In genomic region chr4:121717680-121718237, GRCh38 we compare ENCODE assay signal across 28 cellular contexts. TPM values are rescaled to one million over a fixed set of nuclear protein-coding genes. Genes with fewer than 3 reads are reported as not detected.
A peak's percentile ranks its signal among the peaks of the same experiment; 100 is the strongest.
DNase-seq lines count a peak whose midpoint lies in the region; ATAC-seq and TF ChIP-seq lines count a peak whose summit lies in the region.
"Had no signal": no experiment of that assay in that cellular context is flagged by ENCODE, and none has a peak within 500 bp of the region (broad histone marks: within the 10 kb centered on the region; RNA-seq: fewer than 3 reads in every experiment).

No MANE protein-coding gene starts in this region.

- peak; percentile 34 to 87 (median 69) for ATAC-seq in heart right ventricle
- ATAC-seq: activated naive CD4-positive, alpha-beta T cell treated with anti-CD3 and anti-CD28 coated beads, Interleukin-2, amount 50 U/mL, for 72 hours; CD8-positive, alpha-beta T cell; K562; naive thymus-derived CD4-positive, alpha-beta T cell had no signal

- 56 to 57% methylated on average over 4 of the region's 4 CpGs for WGBS in heart right ventricle, 2 donors
- no CpG with 5 or more reads among the region's 4 CpGs for WGBS in trophoblast cell (ENCODE audit: extremely low coverage, insufficient coverage, insufficient read length)

- no peaks in the 10 kb centered on the region for H3K4me1 Mint-ChIP-seq in activated naive CD4-positive, alpha-beta T cell treated with anti-CD3 and anti-CD28 coated beads for 36 hours (ENCODE audit: low read depth)
- H3K4me1 Mint-ChIP-seq: activated B cell treated with CpG ODN at 0.5 μM for 24 hours; brain; immature natural killer cell; memory B cell; naive thymus-derived CD4-positive, alpha-beta T cell had no signal

- DNase-seq in AG10803 (ENCODE audit: low read depth): peak; percentile 84
- DNase-seq in cardiac fibroblast (ENCODE audit: low read depth in 2 of 2): peak; percentile 72 to 79
- no peak for DNase-seq in heart right ventricle
- peak; percentile 38 to 91 for DNase-seq in trophoblast cell
- no peak for DNase-seq in activated T-cell treated with anti-CD3 and anti-CD28 coated beads for 4 hours
- DNase-seq in activated effector memory CD4-positive, alpha-beta T cell treated with Interleukin-2 at 50 U/mL for 16 hours: no peak
- no peak for DNase-seq in activated naive CD4-positive, alpha-beta T cell treated with anti-CD3 and anti-CD28 coated beads for 36 hours
- no peak for DNase-seq in NCI-H82 treated with DMSO at 0.1 percent for 48 hours (lab: John Stamatoyannopoulos, UW; ENCODE audit: unreplicated experiment)
- DNase-seq: ACHN; activated B cell treated with CpG ODN at 0.5 μM for 24 hours; activated CD4-positive, alpha-beta memory T cell treated with anti-CD3 and anti-CD28 coated beads for 36 hours; activated T-cell treated with anti-CD3 and anti-CD28 coated beads, Interleukin-2, amount 50 U/mL, for 1 hour; CD8-positive, alpha-beta T cell; cortex of kidney; DND-41; immature natural killer cell; naive thymus-derived CD4-positive, alpha-beta T cell; NCI-H1694; NCI-H2227 treated with DMSO at 0.1 percent for 48 hours; NCI-H82; stimulated activated CD4-positive, alpha-beta T cell treated with anti-CD3 and anti-CD28 coated beads, Interleukin-12 subunit alpha, Interleukin-12 subunit beta, amount 100 ng/mL, for 4 hours; stimulated activated CD8-positive, alpha-beta memory T cell treated with anti-CD3 and anti-CD28 coated beads, Interleukin-4, amount 100 ng/mL, for 48 hours; T-helper 2 cell had no signal

- H3K27me3 Mint-ChIP-seq in activated naive CD4-positive, alpha-beta T cell treated with anti-CD3 and anti-CD28 coated beads for 36 hours (ENCODE audit: low read depth): peaks cover 20% of the 10 kb centered on the region

- H3K27me3 ChIP-seq in heart right ventricle: no peaks in the 10 kb centered on the region
- H3K27me3 ChIP-seq in trophoblast cell (ENCODE audit: insufficient read depth, low read length): no peaks in the 10 kb centered on the region
- H3K27me3 ChIP-seq: SJSA1 had no signal

- H3K4me3 ChIP-seq in AG10803 (ENCODE audit: low read length) (no peak overlapping the region), cardiac fibroblast (replicated peaks in 1 of 2; ENCODE audit: low read depth in 2 of 2, low read length in 2 of 2) (no peak overlapping the region), heart right ventricle (no peak overlapping the region), trophoblast cell (ENCODE audit: low read depth, low read length) (no peak overlapping the region)
- H3K4me3 ChIP-seq: K562, SJSA1 had no signal

- H3K79me2 ChIP-seq in trophoblast cell (ENCODE audit: control insufficient read depth, insufficient read depth, low read length, poor library complexity): no peaks in the 10 kb centered on the region

- H3K4me3 Mint-ChIP-seq in activated naive CD4-positive, alpha-beta T cell treated with anti-CD3 and anti-CD28 coated beads for 36 hours: no peak overlapping the region
- H3K4me3 Mint-ChIP-seq: activated B cell treated with CpG ODN at 0.5 μM for 24 hours; activated CD4-positive, alpha-beta memory T cell treated with anti-CD3 and anti-CD28 coated beads for 36 hours; brain; CD8-positive, alpha-beta T cell; immature natural killer cell; memory B cell; naive thymus-derived CD4-positive, alpha-beta T cell had no signal

- no peak overlapping the region for H2BK120ac ChIP-seq in trophoblast cell (ENCODE audit: insufficient read depth, low read length, poor library complexity)

- H2BK5ac ChIP-seq in trophoblast cell (ENCODE audit: low read depth, low read length, poor library complexity): no peak overlapping the region

- intact Hi-C loops in heart right ventricle (cut with DNase I): no loop called here
- intact Hi-C loops in activated naive CD4-positive, alpha-beta T cell treated with anti-CD3 and anti-CD28 coated beads for 36 hours (cut with micrococcal nuclease): no loop called here

- H3K36me3 Mint-ChIP-seq in activated naive CD4-positive, alpha-beta T cell treated with anti-CD3 and anti-CD28 coated beads for 36 hours (ENCODE audit: low read depth): no peaks in the 10 kb centered on the region
- H3K36me3 Mint-ChIP-seq: activated CD4-positive, alpha-beta memory T cell treated with anti-CD3 and anti-CD28 coated beads for 36 hours; activated naive CD4-positive, alpha-beta T cell treated with anti-CD3 and anti-CD28 coated beads, Interleukin-2, amount 50 U/mL, for 72 hours; brain; CD8-positive, alpha-beta T cell; immature natural killer cell; memory B cell; naive thymus-derived CD4-positive, alpha-beta T cell had no signal

- H4K8ac ChIP-seq in trophoblast cell (ENCODE audit: low read depth, low read length): peak overlapping the region; percentile 19

- no peak overlapping the region for H2AK5ac ChIP-seq in trophoblast cell (ENCODE audit: low read length)

- no peak overlapping the region for H4K12ac ChIP-seq in trophoblast cell (ENCODE audit: low read depth, low read length)

- no peak overlapping the region for H2BK12ac ChIP-seq in trophoblast cell (ENCODE audit: low read length)

- H3K4me1 ChIP-seq in heart right ventricle (peaks cover 0 to 4% (median 0%) of the 10 kb centered on the region in 9 donors), trophoblast cell (ENCODE audit: control insufficient read depth in 1 of 2, insufficient read depth in 2 of 2, low read length in 2 of 2) (peaks cover 2 to 3% of the 10 kb centered on the region in 2 experiments)

- no peak overlapping the region for H2AFZ ChIP-seq in trophoblast cell (ENCODE audit: insufficient read depth, low read length, poor library complexity)

- H3K79me1 ChIP-seq in trophoblast cell (ENCODE audit: low read length): no peaks in the 10 kb centered on the region

- H3K9me3 ChIP-seq in heart right ventricle (no peaks in the 10 kb centered on the region), trophoblast cell (ENCODE audit: insufficient read depth, low read depth, low read length) (no peaks in the 10 kb centered on the region)
- H3K9me3 ChIP-seq: SJSA1 had no signal

- H3K9ac ChIP-seq in trophoblast cell (ENCODE audit: low read length): no peak overlapping the region

- CTCF ChIA-PET in activated naive CD4-positive, alpha-beta T cell treated with anti-CD3 and anti-CD28 coated beads for 36 hours (lab: Charles Lee): no interaction called here

- no peak overlapping the region for H3K27ac Mint-ChIP-seq in activated naive CD4-positive, alpha-beta T cell treated with anti-CD3 and anti-CD28 coated beads for 36 hours
- H3K27ac Mint-ChIP-seq: activated B cell treated with CpG ODN at 0.5 μM for 24 hours; activated CD4-positive, alpha-beta memory T cell treated with anti-CD3 and anti-CD28 coated beads for 36 hours; activated naive CD4-positive, alpha-beta T cell treated with anti-CD3 and anti-CD28 coated beads, Interleukin-2, amount 50 U/mL, for 72 hours; brain; CD8-positive, alpha-beta T cell; immature natural killer cell; memory B cell; naive thymus-derived CD4-positive, alpha-beta T cell had no signal

- no peak overlapping the region for H3K4ac ChIP-seq in trophoblast cell (ENCODE audit: low read depth, low read length)

- no peak overlapping the region for H3K14ac ChIP-seq in trophoblast cell (ENCODE audit: low read length)

- no peaks in the 10 kb centered on the region for H3K9me3 Mint-ChIP-seq in activated naive CD4-positive, alpha-beta T cell treated with anti-CD3 and anti-CD28 coated beads for 36 hours
- H3K9me3 Mint-ChIP-seq: activated B cell treated with CpG ODN at 0.5 μM for 24 hours; activated CD4-positive, alpha-beta memory T cell treated with anti-CD3 and anti-CD28 coated beads for 36 hours; activated naive CD4-positive, alpha-beta T cell treated with anti-CD3 and anti-CD28 coated beads, Interleukin-2, amount 50 U/mL, for 72 hours; CD8-positive, alpha-beta T cell; immature natural killer cell; memory B cell; naive thymus-derived CD4-positive, alpha-beta T cell had no signal

- H3K27ac ChIP-seq in heart right ventricle: peak overlapping the region in 2 of 10 donors; percentile 5 to 39
- no peak overlapping the region for H3K27ac ChIP-seq in trophoblast cell (ENCODE audit: low read depth, low read length)
- H3K27ac ChIP-seq: SJSA1 had no signal

- H3K18ac ChIP-seq in trophoblast cell (ENCODE audit: low read length): no peak overlapping the region

- no peak overlapping the region for H3K23ac ChIP-seq in trophoblast cell (ENCODE audit: low read length)

- H3K36me3 ChIP-seq in heart right ventricle: no peaks in the 10 kb centered on the region
- no peaks in the 10 kb centered on the region for H3K36me3 ChIP-seq in trophoblast cell (ENCODE audit: control insufficient read depth in 1 of 2, insufficient read depth in 2 of 2, low read length in 2 of 2)
- H3K36me3 ChIP-seq: SJSA1 had no signal

- TF ChIP-seq CTCF in AG10803 (conservative IDR thresholded peaks at IDR 0.05; ENCODE audit: low read length) (no peak), cardiac fibroblast (IDR thresholded peaks at IDR 0.05; ENCODE audit: low read depth, low read length) (no peak), heart right ventricle (IDR thresholded peaks at IDR 0.05) (no peak)

- no peak overlapping the region for H4K91ac ChIP-seq in trophoblast cell (ENCODE audit: low read depth, low read length)

- H3K4me2 ChIP-seq in trophoblast cell (ENCODE audit: low read length): no peak overlapping the region

RNA-seq across cellular contexts. Expression of gene ANXA5, which starts 21.0 kb away (rescaled TPM):
- 100 to 1,000 TPM in 9 of 10 donors, 10 to 100 TPM in 1; 90.8 to 204 (median 115) TPM for total RNA-seq in heart right ventricle
- 100 to 1,000 TPM; 107 to 285 TPM for polyA plus RNA-seq in heart right ventricle
- 470 and 474 TPM in 2 replicates for polyA plus RNA-seq in trophoblast cell (2013)
- total RNA-seq in activated naive CD4-positive, alpha-beta T cell treated with anti-CD3 and anti-CD28 coated beads for 36 hours: 10 to 100 TPM; 98.4 to 99.5 TPM

RNA-seq across cellular contexts. Expression of gene SMIM43, which starts 47.2 kb away (rescaled TPM):
- under 1 TPM in 2 of 10 donors, not detected in 8; 0.09 to 0.15 TPM for total RNA-seq in heart right ventricle
- polyA plus RNA-seq in heart right ventricle: 1 to 10 TPM in 1 of 2 donors, not detected in 1; 1.3 TPM
- 0.40 and 0.63 TPM in 2 replicates for polyA plus RNA-seq in trophoblast cell (2013)
- total RNA-seq in activated naive CD4-positive, alpha-beta T cell treated with anti-CD3 and anti-CD28 coated beads for 36 hours: not detected
- total RNA-seq: activated B cell treated with CpG ODN at 0.5 μM for 24 hours; activated CD4-positive, alpha-beta memory T cell treated with anti-CD3 and anti-CD28 coated beads for 36 hours; activated naive CD4-positive, alpha-beta T cell treated with anti-CD3 and anti-CD28 coated beads, Interleukin-2, amount 50 U/mL, for 72 hours; K562; naive thymus-derived CD4-positive, alpha-beta T cell had no signal
- polyA plus RNA-seq: immature natural killer cell; K562; naive thymus-derived CD4-positive, alpha-beta T cell had no signal

Comparison
In these comparisons a context has a peak if more than half of its experiments do, and no peak if none do; other contexts are left out.
1. DNase-seq: peak in AG10803 (single experiment), cardiac fibroblast (2 of 2) and trophoblast cell (2 of 2); none in heart right ventricle (0 of 2), activated T-cell treated with anti-CD3 and anti-CD28 coated beads for 4 hours (single experiment), activated effector memory CD4-positive, alpha-beta T cell treated with Interleukin-2 at 50 U/mL for 16 hours (single experiment), activated naive CD4-positive, alpha-beta T cell treated with anti-CD3 and anti-CD28 coated beads for 36 hours (single experiment) and NCI-H82 treated with DMSO at 0.1 percent for 48 hours (single experiment).